ENCODE assay signal across 1 cellular context in genomic region chr7:38178004-38178694, GRCh38.
TF ChIP-seq lines count a peak whose summit lies in the region.

TSS of gene STARD3NL (plus strand) at chr7:38178245. CDS start at chr7:38207505, 29,260 bp downstream.

TF ChIP-seq in K562, 482 proteins besides CTCF, POLR2A, EP300 and RAD21 (continued from another document and continues in another):
- TF ChIP-seq, protein P1, sequence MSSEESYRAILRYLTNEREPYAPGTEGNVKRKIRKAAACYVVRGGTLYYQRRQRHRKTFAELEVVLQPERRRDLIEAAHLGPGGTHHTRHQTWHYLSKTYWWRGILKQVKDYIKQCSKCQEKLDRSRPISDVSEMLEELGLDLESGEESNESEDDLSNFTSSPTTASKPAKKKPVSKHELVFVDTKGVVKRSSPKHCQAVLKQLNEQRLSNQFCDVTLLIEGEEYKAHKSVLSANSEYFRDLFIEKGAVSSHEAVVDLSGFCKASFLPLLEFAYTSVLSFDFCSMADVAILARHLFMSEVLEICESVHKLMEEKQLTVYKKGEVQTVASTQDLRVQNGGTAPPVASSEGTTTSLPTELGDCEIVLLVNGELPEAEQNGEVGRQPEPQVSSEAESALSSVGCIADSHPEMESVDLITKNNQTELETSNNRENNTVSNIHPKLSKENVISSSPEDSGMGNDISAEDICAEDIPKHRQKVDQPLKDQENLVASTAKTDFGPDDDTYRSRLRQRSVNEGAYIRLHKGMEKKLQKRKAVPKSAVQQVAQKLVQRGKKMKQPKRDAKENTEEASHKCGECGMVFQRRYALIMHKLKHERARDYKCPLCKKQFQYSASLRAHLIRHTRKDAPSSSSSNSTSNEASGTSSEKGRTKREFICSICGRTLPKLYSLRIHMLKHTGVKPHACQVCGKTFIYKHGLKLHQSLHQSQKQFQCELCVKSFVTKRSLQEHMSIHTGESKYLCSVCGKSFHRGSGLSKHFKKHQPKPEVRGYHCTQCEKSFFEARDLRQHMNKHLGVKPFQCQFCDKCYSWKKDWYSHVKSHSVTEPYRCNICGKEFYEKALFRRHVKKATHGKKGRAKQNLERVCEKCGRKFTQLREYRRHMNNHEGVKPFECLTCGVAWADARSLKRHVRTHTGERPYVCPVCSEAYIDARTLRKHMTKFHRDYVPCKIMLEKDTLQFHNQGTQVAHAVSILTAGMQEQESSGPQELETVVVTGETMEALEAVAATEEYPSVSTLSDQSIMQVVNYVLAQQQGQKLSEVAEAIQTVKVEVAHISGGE (CRISPR knock-in tag; IDR thresholded peaks at IDR 0.05) = no peak
- TF ChIP-seq ZNF785 (CRISPR knock-in tag; IDR thresholded peaks at IDR 0.05) = no peak
- TF ChIP-seq, protein P2, sequence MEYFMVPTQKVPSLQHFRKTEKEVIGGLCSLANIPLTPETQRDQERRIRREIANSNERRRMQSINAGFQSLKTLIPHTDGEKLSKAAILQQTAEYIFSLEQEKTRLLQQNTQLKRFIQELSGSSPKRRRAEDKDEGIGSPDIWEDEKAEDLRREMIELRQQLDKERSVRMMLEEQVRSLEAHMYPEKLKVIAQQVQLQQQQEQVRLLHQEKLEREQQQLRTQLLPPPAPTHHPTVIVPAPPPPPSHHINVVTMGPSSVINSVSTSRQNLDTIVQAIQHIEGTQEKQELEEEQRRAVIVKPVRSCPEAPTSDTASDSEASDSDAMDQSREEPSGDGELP (CRISPR knock-in tag; IDR thresholded peaks at IDR 0.05; ENCODE audit: borderline replicate concordance) = peak; percentile 66
- TF ChIP-seq C11orf30 (IDR thresholded peaks at IDR 0.05; ENCODE audit: low read depth) = peak; percentile 20; the same call in 1 of the 2 replicates
- no peak for TF ChIP-seq ZNF589 (CRISPR knock-in tag; IDR thresholded peaks at IDR 0.05; ENCODE audit: low read depth)
- TF ChIP-seq EHMT2 (IDR thresholded peaks at IDR 0.05) = 0 out of 2 replicates have a peak, but pooled peaks have one; percentile 8
- peak; percentile 39; the same call in 1 of the 2 replicates for TF ChIP-seq ZBTB9 (CRISPR knock-in tag; IDR thresholded peaks at IDR 0.05)
- no peak for TF ChIP-seq LEF1 (IDR thresholded peaks at IDR 0.05)
- TF ChIP-seq SUPT5H (IDR thresholded peaks at IDR 0.05) = peak; percentile 76
- TF ChIP-seq NONO (IDR thresholded peaks at IDR 0.05; ENCODE audit: low read depth in 2 of 2, low read length in 1 of 2) = 0 out of 4 replicates have a peak, but pooled peaks of 1 of the 2 experiments have one; percentile 35
- peak in 1 of 2 experiments; percentile 85; a peak in 2 of 4 replicates for TF ChIP-seq RCOR1 (IDR thresholded peaks at IDR 0.05; ENCODE audit: borderline replicate concordance in 1 of 2, low read depth in 2 of 2, low read length in 2 of 2)
- TF ChIP-seq ZFPM2 (CRISPR knock-in tag; IDR thresholded peaks at IDR 0.05) = no peak
- peak; percentile 29; the same call in 1 of the 2 replicates for TF ChIP-seq VEZF1 (CRISPR knock-in tag; IDR thresholded peaks at IDR 0.05)
- peak; percentile 76; the same call in 1 of the 2 replicates for TF ChIP-seq KHSRP (IDR thresholded peaks at IDR 0.05)
- TF ChIP-seq, protein P3, sequence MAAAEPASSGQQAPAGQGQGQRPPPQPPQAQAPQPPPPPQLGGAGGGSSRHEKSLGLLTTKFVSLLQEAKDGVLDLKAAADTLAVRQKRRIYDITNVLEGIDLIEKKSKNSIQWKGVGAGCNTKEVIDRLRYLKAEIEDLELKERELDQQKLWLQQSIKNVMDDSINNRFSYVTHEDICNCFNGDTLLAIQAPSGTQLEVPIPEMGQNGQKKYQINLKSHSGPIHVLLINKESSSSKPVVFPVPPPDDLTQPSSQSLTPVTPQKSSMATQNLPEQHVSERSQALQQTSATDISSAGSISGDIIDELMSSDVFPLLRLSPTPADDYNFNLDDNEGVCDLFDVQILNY (CRISPR knock-in tag; IDR thresholded peaks at IDR 0.05) = no peak
- TF ChIP-seq POLR2B (IDR thresholded peaks at IDR 0.05; ENCODE audit: low read depth, partially characterized antibody) = peak; percentile 66
- TF ChIP-seq ZNF407 (IDR thresholded peaks at IDR 0.05; ENCODE audit: low read depth) = no peak
- peak; percentile 58; the same call in 1 of the 2 replicates for TF ChIP-seq PML (IDR thresholded peaks at IDR 0.05; ENCODE audit: low read length)
- peak; percentile 96 for TF ChIP-seq GMEB1 (CRISPR knock-in tag; IDR thresholded peaks at IDR 0.05)
- no peak for TF ChIP-seq BRD9 (IDR thresholded peaks at IDR 0.05; ENCODE audit: low read depth, partially characterized antibody)
- TF ChIP-seq ZNF184 (CRISPR knock-in tag; IDR thresholded peaks at IDR 0.05) = no peak
- 0 out of 2 replicates have a peak, but pooled peaks have one; percentile 4 for TF ChIP-seq ZKSCAN1 (IDR thresholded peaks at IDR 0.05; ENCODE audit: low read depth, low read length)
- TF ChIP-seq ZNF764 (CRISPR knock-in tag; IDR thresholded peaks at IDR 0.05; ENCODE audit: low read depth) = no peak
- TF ChIP-seq, protein P4, sequence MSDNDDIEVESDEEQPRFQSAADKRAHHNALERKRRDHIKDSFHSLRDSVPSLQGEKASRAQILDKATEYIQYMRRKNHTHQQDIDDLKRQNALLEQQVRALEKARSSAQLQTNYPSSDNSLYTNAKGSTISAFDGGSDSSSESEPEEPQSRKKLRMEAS (CRISPR knock-in tag; IDR thresholded peaks at IDR 0.05) = peak; percentile 75
- TF ChIP-seq, protein P5, sequence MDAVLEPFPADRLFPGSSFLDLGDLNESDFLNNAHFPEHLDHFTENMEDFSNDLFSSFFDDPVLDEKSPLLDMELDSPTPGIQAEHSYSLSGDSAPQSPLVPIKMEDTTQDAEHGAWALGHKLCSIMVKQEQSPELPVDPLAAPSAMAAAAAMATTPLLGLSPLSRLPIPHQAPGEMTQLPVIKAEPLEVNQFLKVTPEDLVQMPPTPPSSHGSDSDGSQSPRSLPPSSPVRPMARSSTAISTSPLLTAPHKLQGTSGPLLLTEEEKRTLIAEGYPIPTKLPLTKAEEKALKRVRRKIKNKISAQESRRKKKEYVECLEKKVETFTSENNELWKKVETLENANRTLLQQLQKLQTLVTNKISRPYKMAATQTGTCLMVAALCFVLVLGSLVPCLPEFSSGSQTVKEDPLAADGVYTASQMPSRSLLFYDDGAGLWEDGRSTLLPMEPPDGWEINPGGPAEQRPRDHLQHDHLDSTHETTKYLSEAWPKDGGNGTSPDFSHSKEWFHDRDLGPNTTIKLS (IDR thresholded peaks at IDR 0.05; ENCODE audit: borderline replicate concordance, low read depth) = peak; percentile 34; the same call in 1 of the 2 replicates
- peak; percentile 90 for TF ChIP-seq CBX1 (IDR thresholded peaks at IDR 0.05; ENCODE audit: low read depth)
- TF ChIP-seq MBD2 (IDR thresholded peaks at IDR 0.05; ENCODE audit: borderline replicate concordance, low read depth) = peak; percentile 92; the same call in 1 of the 2 replicates
- TF ChIP-seq NFE2L1 (tag; IDR thresholded peaks at IDR 0.05; ENCODE audit: borderline replicate concordance, low read depth) = no peak
- peak; percentile 75; the same call in 1 of the 2 replicates for TF ChIP-seq CHD2 (IDR thresholded peaks at IDR 0.05; ENCODE audit: low read depth, low read length)
- TF ChIP-seq MNT (conservative IDR thresholded peaks at IDR 0.05) = peak; percentile 35 to 70; a peak in 1 of 4 replicates
- TF ChIP-seq ASH1L (IDR thresholded peaks at IDR 0.05; ENCODE audit: borderline replicate concordance, low read depth, partially characterized antibody) = peak; percentile 92
